ENCODE assay signal across 8 cellular contexts in the genomic region with DNA sequence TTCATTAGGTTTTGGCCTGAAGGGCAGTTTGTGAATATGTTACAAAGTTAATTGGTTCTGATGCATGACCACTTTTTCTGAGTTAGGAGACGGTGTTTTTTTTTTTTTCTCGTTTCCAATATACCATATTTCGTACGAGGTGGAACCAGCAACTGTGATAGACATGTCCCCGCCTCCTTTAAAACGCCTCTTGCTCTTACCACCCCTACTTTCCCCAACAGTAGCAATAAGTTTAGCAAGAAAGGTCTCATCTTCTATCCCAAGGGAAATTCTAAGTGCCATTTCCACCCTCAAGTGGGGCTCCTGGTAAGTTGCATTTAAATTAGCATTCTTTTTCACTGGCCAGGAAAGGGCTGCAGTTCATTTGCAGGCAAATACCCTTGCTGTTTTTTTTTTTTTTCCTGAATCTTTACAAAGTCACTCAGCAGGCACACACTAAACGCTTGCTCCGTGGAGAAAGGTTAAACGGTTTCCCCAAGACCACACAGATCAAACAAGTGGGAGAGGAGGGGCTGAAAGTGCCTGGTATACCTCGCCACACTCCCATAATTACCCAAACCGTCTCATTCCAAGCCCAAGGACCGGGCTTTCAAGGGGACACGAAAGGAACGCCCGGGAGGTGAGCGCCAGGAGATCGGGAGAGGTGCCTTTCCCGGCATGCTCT. TPM values are rescaled to one million over a fixed set of nuclear protein-coding genes. Genes with fewer than 3 reads are reported as not detected.
A peak's percentile ranks its signal among the peaks of the same experiment; 100 is the strongest.
DNase-seq lines count a peak whose midpoint lies in the region; ATAC-seq, FAIRE-seq and TF ChIP-seq lines count a peak whose summit lies in the region.

No MANE protein-coding gene starts in this region.

- POLR2A ChIA-PET in HEK293 (lab: Yijun Ruan, JAX) = interaction anchor here (0.6 to 1.3 kb wide), 7 partner anchors 10 to 351 kb away, joined by 3 to 6 read pairs (median 4); no protein-coding TSS in a partner anchor

- CTCF ChIA-PET in HEK293 (lab: Yijun Ruan, JAX) = interaction anchor here (0.6 to 1.2 kb wide), 4 partner anchors 9 to 40 kb away, joined by 3 to 4 read pairs (median 3); no protein-coding TSS in a partner anchor

- no peaks in the 10 kb centered on the region for H3K9me3 ChIP-seq in HEK293 (ENCODE audit: control insufficient read depth, insufficient read depth, low read depth, low read length)
- H3K9me3 ChIP-seq in keratinocyte (ENCODE audit: control insufficient read depth, low read depth, low read length) = no peaks in the 10 kb centered on the region
- H3K9me3 ChIP-seq in stomach smooth muscle (ENCODE audit: control insufficient read depth in 2 of 2, low read length in 2 of 2) = no peaks in the 10 kb centered on the region

- peaks cover 4% of the 10 kb centered on the region; the same call in 1 of the 2 replicates for H3K36me3 ChIP-seq in ACC112 (ENCODE audit: insufficient read depth, low read length)
- no peaks in the 10 kb centered on the region for H3K36me3 ChIP-seq in HEK293 (ENCODE audit: control insufficient read depth in 2 of 2, insufficient read depth in 1 of 2, low read length in 2 of 2)
- no peaks in the 10 kb centered on the region for H3K36me3 ChIP-seq in keratinocyte (ENCODE audit: control insufficient read depth in 2 of 2, extremely low read depth in 1 of 2, insufficient read depth in 2 of 2, low read length in 2 of 2)
- no peaks in the 10 kb centered on the region for H3K36me3 ChIP-seq in stomach smooth muscle (ENCODE audit: control insufficient read depth in 2 of 2, insufficient read depth in 2 of 2, low read length in 2 of 2)

- H3K36me3 Mint-ChIP-seq in activated naive CD8-positive, alpha-beta T cell = peaks cover 2% of the 10 kb centered on the region

- H3K4me3 ChIP-seq in ACC112 (ENCODE audit: low read depth, low read length) = peak overlapping the region; percentile 80
- peak overlapping the region; percentile 49 for H3K4me3 ChIP-seq in HEK293 (ENCODE audit: low read depth, low read length)
- peak overlapping the region; percentile 46 to 78 (median 63) for H3K4me3 ChIP-seq in keratinocyte (ENCODE audit: control insufficient read depth in 2 of 3, extremely low read depth in 1 of 3, insufficient read depth in 2 of 3, low read depth in 1 of 3, low read length in 3 of 3)
- H3K4me3 ChIP-seq in stomach smooth muscle (ENCODE audit: low read length in 2 of 2) = peak overlapping the region; percentile 60 to 79

- no peaks in the 10 kb centered on the region for H3K27me3 ChIP-seq in ACC112 (ENCODE audit: insufficient read depth, low read length)
- peaks cover 7% of the 10 kb centered on the region for H3K27me3 ChIP-seq in keratinocyte (ENCODE audit: control insufficient read depth, extremely low read depth, insufficient read depth, low read length)
- H3K27me3 ChIP-seq in stomach smooth muscle (ENCODE audit: control insufficient read depth in 1 of 2, insufficient read depth in 2 of 2, low read length in 2 of 2) = no peaks in the 10 kb centered on the region

- H2AFZ ChIP-seq in ACC112 (ENCODE audit: low read length, unreplicated experiment) = peak overlapping the region; percentile 89
- peak overlapping the region; percentile 98 for H2AFZ ChIP-seq in keratinocyte (ENCODE audit: control insufficient read depth, low read length)

- peaks cover 16% of the 10 kb centered on the region for H3K4me1 Mint-ChIP-seq in activated naive CD8-positive, alpha-beta T cell (ENCODE audit: low read depth)

- peak overlapping the region; percentile 33 for H3K9ac ChIP-seq in keratinocyte (ENCODE audit: control insufficient read depth, extremely low read depth, insufficient read depth, low read length)
- H3K9ac ChIP-seq in stomach smooth muscle (ENCODE audit: low read length in 2 of 2) = peak overlapping the region; percentile 39 to 62

- dilution Hi-C loops in keratinocyte (cut with MboI; ENCODE audit: extremely low pct_ligation_motif_present, low sequenced_read_pairs) = no loop called here

- H3K4me2 ChIP-seq in keratinocyte (ENCODE audit: control insufficient read depth, extremely low read depth, insufficient read depth, low read depth, low read length) = peak overlapping the region; percentile 90

- no peaks in the 10 kb centered on the region for H3K9me3 Mint-ChIP-seq in activated naive CD8-positive, alpha-beta T cell (ENCODE audit: low read depth)

- no peak for DNase-seq in keratinocyte (ENCODE audit: low read depth, low spot score)
- DNase-seq in erythroblast (lab: John Stamatoyannopoulos, UW) = no peak
- DNase-seq in ecto neural progenitor cell (ENCODE audit: low spot score) = no peak

- H3K27ac Mint-ChIP-seq in activated naive CD8-positive, alpha-beta T cell = peak overlapping the region; percentile 79

- H3K27me3 Mint-ChIP-seq in activated naive CD8-positive, alpha-beta T cell = no peaks in the 10 kb centered on the region

- TF ChIP-seq CTCF in HEK293 (tag by site-specific recombination; IDR thresholded peaks at IDR 0.05) (no peak), keratinocyte (optimal IDR thresholded peaks at IDR 0.05 in 1 of 3, IDR thresholded peaks at IDR 0.05 in 1 of 3, conservative IDR thresholded peaks at IDR 0.05 in 1 of 3; ENCODE audit: extremely low read depth in 1 of 3, insufficient read depth in 2 of 3, low read length in 3 of 3) (no peak)

- H4K20me1 ChIP-seq in keratinocyte (ENCODE audit: control insufficient read depth, extremely low read depth, insufficient read depth, low read length) = no peaks in the 10 kb centered on the region

- H3K79me2 ChIP-seq in ACC112 (ENCODE audit: control insufficient read depth, insufficient read depth, low read length, unreplicated experiment) (peaks cover 20% of the 10 kb centered on the region), keratinocyte (ENCODE audit: control insufficient read depth, insufficient read depth, low read length) (no peaks in the 10 kb centered on the region)

- peak overlapping the region; percentile 92 for H3K27ac ChIP-seq in ACC112 (ENCODE audit: low read depth, low read length)
- peak overlapping the region; percentile 92 for H3K27ac ChIP-seq in HEK293 (ENCODE audit: extremely low read depth, low read depth, low read length)
- no peak overlapping the region for H3K27ac ChIP-seq in keratinocyte (ENCODE audit: control insufficient read depth, insufficient read depth, low read length)
- peak overlapping the region; percentile 41 for H3K27ac ChIP-seq in stomach smooth muscle (ENCODE audit: low read length)

- no peaks in the 10 kb centered on the region for H3K9me1 ChIP-seq in keratinocyte (ENCODE audit: control insufficient read depth, extremely low read depth, insufficient read depth, low read length)

- no peak for TF ChIP-seq POLR2A in erythroblast (IDR thresholded peaks at IDR 0.05; ENCODE audit: low read length)

- peak overlapping the region; percentile 76 for H3K4me3 Mint-ChIP-seq in activated naive CD8-positive, alpha-beta T cell

- no peak for FAIRE-seq in keratinocyte (lab: Jason Lieb, UNC)

- H3K4me1 ChIP-seq in ACC112 (ENCODE audit: control insufficient read depth, insufficient read depth, low read length, unreplicated experiment) (peaks cover 9% of the 10 kb centered on the region), HEK293 (ENCODE audit: control insufficient read depth, insufficient read depth, low read length) (no peaks in the 10 kb centered on the region), keratinocyte (ENCODE audit: control insufficient read depth, extremely low read depth, insufficient read depth, low read length) (peaks cover 6% of the 10 kb centered on the region), stomach smooth muscle (ENCODE audit: control insufficient read depth, insufficient read depth, low read length) (peaks cover 9% of the 10 kb centered on the region)

- ATAC-seq in HG03521 (IDR thresholded peaks at IDR 0.05; ENCODE audit: unreplicated experiment) = no peak

TF ChIP-seq in HEK293, 187 proteins besides CTCF, POLR2A, EP300 and RAD21 (continues in another document):
- TF ChIP-seq, protein P1, sequence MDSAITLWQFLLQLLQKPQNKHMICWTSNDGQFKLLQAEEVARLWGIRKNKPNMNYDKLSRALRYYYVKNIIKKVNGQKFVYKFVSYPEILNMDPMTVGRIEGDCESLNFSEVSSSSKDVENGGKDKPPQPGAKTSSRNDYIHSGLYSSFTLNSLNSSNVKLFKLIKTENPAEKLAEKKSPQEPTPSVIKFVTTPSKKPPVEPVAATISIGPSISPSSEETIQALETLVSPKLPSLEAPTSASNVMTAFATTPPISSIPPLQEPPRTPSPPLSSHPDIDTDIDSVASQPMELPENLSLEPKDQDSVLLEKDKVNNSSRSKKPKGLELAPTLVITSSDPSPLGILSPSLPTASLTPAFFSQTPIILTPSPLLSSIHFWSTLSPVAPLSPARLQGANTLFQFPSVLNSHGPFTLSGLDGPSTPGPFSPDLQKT (IDR thresholded peaks at IDR 0.05; ENCODE audit: borderline replicate concordance, low read depth, low read length) = no peak
- TF ChIP-seq IKZF3 (tag by site-specific recombination; IDR thresholded peaks at IDR 0.05) = 0 out of 2 replicates have a peak, but pooled peaks have one; percentile 66
- TF ChIP-seq SCRT2 (tag by site-specific recombination; IDR thresholded peaks at IDR 0.05) = peak; percentile 67; the same call in 1 of the 2 replicates
- peak; percentile 17; the same call in 1 of the 2 replicates for TF ChIP-seq PRDM1 (tag by site-specific recombination; IDR thresholded peaks at IDR 0.05)
- TF ChIP-seq ZNF335 (tag by site-specific recombination; conservative IDR thresholded peaks at IDR 0.05) = peak; percentile 70
- TF ChIP-seq ZNF473 (tag by site-specific recombination; IDR thresholded peaks at IDR 0.05) = no peak
- TF ChIP-seq, protein P2, sequence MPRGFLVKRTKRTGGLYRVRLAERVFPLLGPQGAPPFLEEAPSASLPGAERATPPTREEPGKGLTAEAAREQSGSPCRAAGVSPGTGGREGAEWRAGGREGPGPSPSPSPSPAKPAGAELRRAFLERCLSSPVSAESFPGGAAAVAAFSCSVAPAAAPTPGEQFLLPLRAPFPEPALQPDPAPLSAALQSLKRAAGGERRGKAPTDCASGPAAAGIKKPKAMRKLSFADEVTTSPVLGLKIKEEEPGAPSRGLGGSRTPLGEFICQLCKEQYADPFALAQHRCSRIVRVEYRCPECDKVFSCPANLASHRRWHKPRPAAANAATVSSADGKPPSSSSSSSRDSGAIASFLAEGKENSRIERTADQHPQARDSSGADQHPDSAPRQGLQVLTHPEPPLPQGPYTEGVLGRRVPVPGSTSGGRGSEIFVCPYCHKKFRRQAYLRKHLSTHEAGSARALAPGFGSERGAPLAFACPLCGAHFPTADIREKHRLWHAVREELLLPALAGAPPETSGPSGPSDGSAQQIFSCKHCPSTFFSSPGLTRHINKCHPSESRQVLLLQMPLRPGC (tag by site-specific recombination; IDR thresholded peaks at IDR 0.05) = peak; percentile 36; the same call in 1 of the 2 replicates

RNA-seq across cellular contexts. Expression of a gene that starts 39.5 kb away (rescaled TPM):
- polyA plus RNA-seq in keratinocyte = 4.3 to 6.3 TPM (median 5.4 TPM) in 3 replicates
- 31.5 TPM for polyA plus RNA-seq in keratinocyte (2011; ENCODE audit: low read depth)
- polyA plus RNA-seq in keratinocyte (2011; cell fraction: cytosol; rRNA removed) = 1.5 and 3.5 TPM in 2 replicates
- polyA plus RNA-seq in keratinocyte (2011; cell fraction: nucleus; rRNA removed) = 10.5 and 11.8 TPM in 2 replicates
- 4.7 and 5.0 TPM in 2 replicates for polyA plus RNA-seq in keratinocyte (2012; ENCODE audit: low replicate concordance)
- 16.6 to 38.9 TPM (median 24.9 TPM) in 3 replicates for polyA minus RNA-seq in keratinocyte
- polyA minus RNA-seq in keratinocyte (2011; cell fraction: cytosol; rRNA and poly(A)+ RNA removed) = 8.8 TPM
- polyA minus RNA-seq in keratinocyte (2011; cell fraction: nucleus; rRNA and poly(A)+ RNA removed) = 29.1 and 58.6 TPM in 2 replicates
